8 cellular contexts compared by ENCODE assay signal in genomic region chr3:155078959-155079794, GRCh38. TPM values are rescaled to one million over a fixed set of nuclear protein-coding genes. Genes with fewer than 3 reads are reported as not detected.
DNase-seq lines count a peak whose midpoint lies in the region; ATAC-seq, FAIRE-seq and TF ChIP-seq lines count a peak whose summit lies in the region.

No MANE protein-coding gene starts in this region.

- peak; percentile 61 for ATAC-seq in HepG2

- FAIRE-seq in HepG2 (lab: Jason Lieb, UNC) = no peak

- peak overlapping the region in 1 of 3 experiments; percentile 61; a peak in 1 of 6 replicates for H3K4me3 ChIP-seq in HepG2 (replicated peaks in 1 of 3; ENCODE audit: insufficient read depth in 1 of 3, low read depth in 2 of 3, low read length in 3 of 3)
- H3K4me3 ChIP-seq in thyroid gland (replicated peaks in 1 of 3) = peak overlapping the region in 2 of 3 donors; percentile 36 to 37

- H3K27ac ChIP-seq in HepG2 (ENCODE audit: extremely low read length, insufficient read depth, low read length) = no peak overlapping the region
- H3K27ac ChIP-seq in thyroid gland = no peak overlapping the region

- BruUV-seq in HepG2 (replicated peaks; lab: Mats Ljungman, UMichigan) = no TSS peak

- TF ChIP-seq CTCF in brain (conservative IDR thresholded peaks at IDR 0.05) = peak in 1 of 2 experiments; percentile 14
- TF ChIP-seq CTCF in HepG2 (CRISPR knock-in tag; IDR thresholded peaks at IDR 0.05) = no peak
- TF ChIP-seq CTCF in thyroid gland (IDR thresholded peaks at IDR 0.05) = no peak

- H2AFZ ChIP-seq in HepG2 (ENCODE audit: low read length) = no peak overlapping the region

- TF ChIP-seq EP300 in HepG2 (IDR thresholded peaks at IDR 0.05; ENCODE audit: low read depth in 2 of 2, low read length in 2 of 2) (no peak), HepG2 (CRISPR knock-in tag; IDR thresholded peaks at IDR 0.05; ENCODE audit: borderline replicate concordance) (no peak)

- peaks cover 16% of the 10 kb centered on the region for H3K4me1 Mint-ChIP-seq in brain

- no peak for TF ChIP-seq RAD21 in HepG2 (CRISPR knock-in tag; IDR thresholded peaks at IDR 0.05)

- H3K9me3 ChIP-seq in HepG2 (ENCODE audit: low read length) (no peaks in the 10 kb centered on the region), thyroid gland (no peaks in the 10 kb centered on the region)

- DNase-seq in NCI-H748 (lab: John Stamatoyannopoulos, UW; ENCODE audit: unreplicated experiment) (peak; percentile 0), NCI-H748 treated with DMSO at 0.1 percent for 48 hours (lab: John Stamatoyannopoulos, UW) (no peak), HepG2 (ENCODE audit: low spot score) (no peak), thyroid gland (no peak), T-helper 9 cell (no peak), HuH-7 (ENCODE audit: low spot score) (no peak)
- DNase-seq in activated CD4-positive, alpha-beta T cell treated with anti-CD3 and anti-CD28 coated beads for 1 hour = no peak

- H3K4me1 ChIP-seq in HepG2 (ENCODE audit: insufficient read depth, low read length) (no peaks in the 10 kb centered on the region), thyroid gland (peaks cover 0 to 20% of the 10 kb centered on the region in 2 donors)

- 19% methylated on average over 24 of the region's 38 CpGs for WGBS in HepG2 (ENCODE audit: low lambda C conversion rate)
- WGBS in thyroid gland, 2 donors = 2 to 3% methylated on average over 19 of the region's 38 CpGs

- peaks cover 0 to 11% (median 3%) of the 10 kb centered on the region in 5 experiments for H3K9me3 Mint-ChIP-seq in brain

- peak overlapping the region; percentile 79 to 91 (median 87) for H3K4me3 Mint-ChIP-seq in brain

- intact Hi-C loops in HepG2 (cut with micrococcal nuclease; ENCODE audit: unreplicated experiment) = no loop called here
- intact Hi-C loops in thyroid gland (cut with DNase I) = no loop called here

- CTCF ChIA-PET in HepG2 (lab: Yijun Ruan, JAX; ENCODE audit: low intra/inter-chr PET ratio, low total read pairs) = no interaction called here

- peaks cover 67% of the 10 kb centered on the region for H3K27me3 Mint-ChIP-seq in brain

- peak overlapping the region; percentile 61 for H3K4me2 ChIP-seq in HepG2 (ENCODE audit: low read depth, low read length)

- H3K9ac ChIP-seq in HepG2 (ENCODE audit: insufficient read depth, low read depth, low read length) = no peak overlapping the region

- POLR2A ChIA-PET in HepG2 (lab: Yijun Ruan, JAX) = no interaction called here

- peaks cover 0 to 28% of the 10 kb centered on the region in 2 experiments; a peak in 4 of 5 replicates for H3K27me3 ChIP-seq in HepG2 (ENCODE audit: control insufficient read depth in 1 of 2, insufficient read depth in 2 of 2, low read length in 2 of 2)
- H3K27me3 ChIP-seq in thyroid gland = no peaks in the 10 kb centered on the region

- peak overlapping the region in 3 of 5 experiments; percentile 3 to 37 (median 13) for H3K27ac Mint-ChIP-seq in brain

- TF ChIP-seq POLR2A in HepG2 (IDR thresholded peaks at IDR 0.05; ENCODE audit: insufficient read depth in 1 of 2, low read depth in 2 of 2, low read length in 2 of 2) = no peak
- no peak for TF ChIP-seq POLR2A in thyroid gland (IDR thresholded peaks at IDR 0.05)

- in situ Hi-C loops in HepG2 (cut with HindIII; ENCODE audit: extremely low pct_ligation_motif_present, low pct_unique_long_range_greater_than_20kb) = no loop called here

- no peaks in the 10 kb centered on the region for H3K79me2 ChIP-seq in HepG2 (ENCODE audit: insufficient read depth, low read length)

- no peaks in the 10 kb centered on the region for H3K36me3 Mint-ChIP-seq in brain

- no peaks in the 10 kb centered on the region for H4K20me1 ChIP-seq in HepG2 (ENCODE audit: insufficient read depth, low read length)

- H3K36me3 ChIP-seq in HepG2 (replicated peaks in 1 of 2; ENCODE audit: control insufficient read depth in 1 of 2, insufficient read depth in 2 of 2, low read length in 2 of 2) (no peaks in the 10 kb centered on the region), thyroid gland (no peaks in the 10 kb centered on the region)

TF ChIP-seq in HepG2, 621 proteins besides CTCF, POLR2A, EP300 and RAD21:
- no peak for TF ChIP-seq SKIL (CRISPR knock-in tag; IDR thresholded peaks at IDR 0.05; ENCODE audit: borderline replicate concordance)
- peak; percentile 36 for TF ChIP-seq HNRNPK (IDR thresholded peaks at IDR 0.05; ENCODE audit: low read depth, low read length, poor library complexity, severe bottlenecking)
- no peak for TF ChIP-seq TFE3 (CRISPR knock-in tag; IDR thresholded peaks at IDR 0.05)

RNA-seq across cellular contexts. Expression of gene MME, which starts 0.9 kb away (rescaled TPM):
- not detected for polyA plus RNA-seq in brain (ENCODE audit: insufficient read depth, low read depth, low replicate concordance)
- total RNA-seq in HepG2 (2016; rRNA removed; fragmentation: Illumina TruSeq; extraction: Trizol) = not detected in 2 replicates
- total RNA-seq in HepG2 (2016; cell fraction: cytosol; rRNA removed; fragmentation: Illumina TruSeq; extraction: Trizol; ENCODE audit: low read depth) = not detected in 2 replicates
- not detected in 2 replicates for total RNA-seq in HepG2 (2016; cell fraction: insoluble cytoplasmic fraction; rRNA removed; fragmentation: Illumina TruSeq; extraction: Trizol)
- total RNA-seq in HepG2 (2016; cell fraction: membrane; rRNA removed; fragmentation: Illumina TruSeq; extraction: Trizol) = not detected in 2 replicates
- total RNA-seq in HepG2 (2016; cell fraction: nucleus; rRNA removed; fragmentation: Illumina TruSeq; extraction: Trizol) = not detected in 2 replicates
- polyA plus RNA-seq in HepG2 (2011; rRNA removed) = not detected in 2 replicates
- polyA plus RNA-seq in HepG2 (2011; cell fraction: cytosol; rRNA removed) = not detected in 2 replicates
- polyA plus RNA-seq in HepG2 (2011; cell fraction: nucleus; rRNA removed) = not detected in 2 replicates
- polyA plus RNA-seq in HepG2 (2012) = not detected in 2 replicates
- not detected in 2 replicates for polyA plus RNA-seq in HepG2 (2016; cell fraction: cytosol; fragmentation: Illumina TruSeq; extraction: Trizol; ENCODE audit: low read depth)
- polyA plus RNA-seq in HepG2 (2016; cell fraction: insoluble cytoplasmic fraction; fragmentation: Illumina TruSeq; extraction: Trizol; ENCODE audit: low read depth) = not detected in 2 replicates
- not detected in 2 replicates for polyA plus RNA-seq in HepG2 (2016; cell fraction: membrane; fragmentation: Illumina TruSeq; extraction: Trizol; ENCODE audit: low read depth)
- not detected in 2 replicates for polyA plus RNA-seq in HepG2 (2016; cell fraction: nucleus; fragmentation: Illumina TruSeq; extraction: Trizol; ENCODE audit: insufficient read depth, low read depth)
- 1.3 TPM in 1 of 2 replicates, not detected in the other for polyA minus RNA-seq in HepG2 (2011; rRNA and poly(A)+ RNA removed; ENCODE audit: low replicate concordance)
- polyA minus RNA-seq in HepG2 (2011; cell fraction: cytosol; rRNA and poly(A)+ RNA removed) = not detected in 2 replicates
- not detected in 2 replicates for polyA minus RNA-seq in HepG2 (2011; cell fraction: nucleus; rRNA and poly(A)+ RNA removed)
- 1 to 10 TPM; 3.2 to 9.1 (median 5.9) TPM for total RNA-seq in thyroid gland
